In the genomic region with DNA sequence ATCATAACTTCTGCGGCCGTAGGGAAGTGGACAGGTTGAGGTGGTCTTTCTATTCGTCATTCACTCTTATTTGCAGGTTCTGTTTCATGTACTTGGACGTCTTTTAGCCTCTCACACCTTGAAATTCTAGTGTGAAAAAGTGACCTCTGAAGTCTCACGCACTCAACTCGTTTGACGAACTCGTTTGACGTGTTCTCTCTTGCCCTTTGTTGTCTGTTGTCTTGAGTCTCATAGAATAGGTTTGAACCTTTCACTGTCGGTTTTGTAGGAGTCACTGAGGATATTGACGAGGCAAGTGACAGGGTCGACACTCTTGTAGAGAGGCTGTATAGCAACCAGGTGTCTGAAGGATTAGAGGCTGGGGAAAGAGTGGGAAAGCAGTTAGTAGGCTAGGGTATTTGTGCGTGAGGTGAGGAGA, we compare ENCODE assay signal across 8 cellular contexts. TPM values are rescaled to one million over a fixed set of nuclear protein-coding genes. Genes with fewer than 3 reads are reported as not detected.
A peak's percentile ranks its signal among the peaks of the same experiment; 100 is the strongest.
DNase-seq lines count a peak whose midpoint lies in the region; ATAC-seq and TF ChIP-seq lines count a peak whose summit lies in the region.

No MANE protein-coding gene starts in this region.

- TF ChIP-seq CTCF in HEK293 (tag by site-specific recombination; IDR thresholded peaks at IDR 0.05) (no peak), lung (IDR thresholded peaks at IDR 0.05; ENCODE audit: control extremely low read depth, extremely low read depth) (no peak), upper lobe of left lung (IDR thresholded peaks at IDR 0.05) (no peak)

- H3K27me3 ChIP-seq in lung (ENCODE audit: control insufficient read depth, insufficient read depth) (no peaks in the 10 kb centered on the region), upper lobe of left lung (no peaks in the 10 kb centered on the region)

- H3K4me1 ChIP-seq in HEK293 (ENCODE audit: control insufficient read depth, insufficient read depth, low read length) (no peaks in the 10 kb centered on the region; the same call in 1 of the 2 replicates), lung (ENCODE audit: control insufficient read depth in 2 of 2, insufficient read depth in 2 of 2, low read length in 2 of 2) (peaks cover 3 to 6% of the 10 kb centered on the region in 2 donors), upper lobe of left lung (peaks cover 11 to 33% (median 23%) of the 10 kb centered on the region in 4 donors)

- 2 to 4% methylated on average over 13 of the region's 13 CpGs for WGBS in lung, 2 donors
- WGBS in upper lobe of left lung, 2 donors, result 5 to 6% methylated on average over 13 of the region's 13 CpGs

- POLR2A ChIA-PET in HEK293 (lab: Yijun Ruan, JAX), result interaction anchor here (1.1 to 1.5 kb wide), 3 partner anchors 9 to 324 kb away, joined by 3 read pairs; partner anchors contain the start of genes ABHD18, LARP1B and MFSD8

- TF ChIP-seq EP300 in upper lobe of left lung (IDR thresholded peaks at IDR 0.05), result no peak

- no peak for TF ChIP-seq POLR2A in upper lobe of left lung (IDR thresholded peaks at IDR 0.05)

- no peaks in the 10 kb centered on the region for H3K36me3 ChIP-seq in HEK293 (ENCODE audit: control insufficient read depth in 2 of 2, insufficient read depth in 1 of 2, low read length in 2 of 2)
- H3K36me3 ChIP-seq in lung (ENCODE audit: control insufficient read depth in 2 of 2, insufficient read depth in 2 of 2, low read length in 2 of 2), result no peaks in the 10 kb centered on the region
- no peaks in the 10 kb centered on the region for H3K36me3 ChIP-seq in upper lobe of left lung

- H3K27ac ChIP-seq in HEK293 (ENCODE audit: extremely low read depth, low read depth, low read length) (peak overlapping the region; percentile 84), caudate nucleus (ENCODE audit: low read depth, low read length) (peak overlapping the region; percentile 93), lung (ENCODE audit: low read depth in 1 of 2, low read length in 1 of 2) (peak overlapping the region; percentile 89 to 92), upper lobe of left lung (peak overlapping the region; percentile 89 to 96 (median 94))

- CTCF ChIA-PET in HEK293 (lab: Yijun Ruan, JAX), result interaction anchor here (0.7 kb wide), 1 partner anchor 85 kb away, joined by 3 read pairs; no protein-coding TSS in a partner anchor

- ATAC-seq in lung (ENCODE audit: insufficient read depth, low FRiP score), result no peak
- no peak for ATAC-seq in upper lobe of left lung (ENCODE audit: low FRiP score in 2 of 2)
- ATAC-seq in GM19455 (IDR thresholded peaks at IDR 0.05; ENCODE audit: unreplicated experiment), result no peak
- no peak for ATAC-seq in HG03135 (IDR thresholded peaks at IDR 0.05; ENCODE audit: unreplicated experiment)

- no peaks in the 10 kb centered on the region for H3K9me3 ChIP-seq in HEK293 (ENCODE audit: control insufficient read depth, insufficient read depth, low read depth, low read length)
- H3K9me3 ChIP-seq in lung (ENCODE audit: control insufficient read depth in 2 of 2, insufficient read depth in 1 of 2, low read length in 1 of 2), result no peaks in the 10 kb centered on the region
- no peaks in the 10 kb centered on the region for H3K9me3 ChIP-seq in upper lobe of left lung

- DNase-seq in CD1c-positive myeloid dendritic cell (ENCODE audit: extremely low spot score), result peak; percentile 25
- peak; percentile 30 for DNase-seq in RPMI8226
- DNase-seq in caudate nucleus (lab: John Stamatoyannopoulos, UW), result peak in 3 of 61 donors; percentile 31 to 59 (median 48)
- DNase-seq in lung (ENCODE audit: low spot score), result no peak
- DNase-seq in upper lobe of left lung, result peak in 1 of 2 donors; percentile 27

- H3K4me3 ChIP-seq in HEK293 (ENCODE audit: low read depth, low read length), result peak overlapping the region; percentile 56
- H3K4me3 ChIP-seq in lung, result peak overlapping the region; percentile 68
- peak overlapping the region; percentile 63 to 93 (median 88) for H3K4me3 ChIP-seq in upper lobe of left lung

TF ChIP-seq in HEK293, 187 proteins besides CTCF, POLR2A, EP300 and RAD21:
- 0 out of 2 replicates have a peak, but pooled peaks have one; percentile 8 for TF ChIP-seq ZNF335 (tag by site-specific recombination; conservative IDR thresholded peaks at IDR 0.05)
- no peak for TF ChIP-seq ZNF16 (tag by site-specific recombination; IDR thresholded peaks at IDR 0.05; ENCODE audit: low read depth)
- TF ChIP-seq ZNF529 (tag by site-specific recombination; IDR thresholded peaks at IDR 0.05; ENCODE audit: insufficient replicate concordance), result no peak

RNA-seq across cellular contexts. Expression of gene PGRMC2, which starts 1.1 kb away (rescaled TPM):
- total RNA-seq in lung (10 to 100 TPM; 43.9 to 71.6 TPM), upper lobe of left lung (10 to 100 TPM in 4 of 6 donors, 1 to 10 TPM in 2; 6.3 to 56.0 (median 36.5) TPM)
- polyA plus RNA-seq in lung, result 10 to 100 TPM; 25.8 to 26.8 TPM
